In genomic region chr15:52256366-52256765, GRCh38 we compare ENCODE assay signal across 8 cellular contexts. TPM values are rescaled to one million over a fixed set of nuclear protein-coding genes. Genes with fewer than 3 reads are reported as not detected.
DNase-seq lines count a peak whose midpoint lies in the region; ATAC-seq and TF ChIP-seq lines count a peak whose summit lies in the region.

No MANE protein-coding gene starts in this region.

- POLR2A ChIA-PET in naive thymus-derived CD8-positive, alpha-beta T cell (lab: Charles Lee), result interaction anchor here (0.6 to 1.9 kb wide), 4 partner anchors 18 to 478 kb away, joined by 3 to 6 read pairs (median 4); no protein-coding TSS in a partner anchor

- H3K36me3 ChIP-seq in OCI-LY3 (replicated peaks; ENCODE audit: low read depth, low read length), result no peaks in the 10 kb centered on the region

- DNase-seq in DMS153 treated with DMSO at 0.1 percent for 48 hours (lab: John Stamatoyannopoulos, UW; ENCODE audit: unreplicated experiment) (peak; percentile 33), activated T-cell treated with anti-CD3 and anti-CD28 coated beads for 24 hours (ENCODE audit: low read depth) (peak; percentile 61), epithelial cell of prostate (ENCODE audit: low read depth, low spot score) (no peak)
- DNase-seq in naive thymus-derived CD8-positive, alpha-beta T cell, result peak; percentile 39 to 84 (median 70)

- peak overlapping the region in 9 of 10 donors; percentile 29 to 72 (median 41) for H3K27ac Mint-ChIP-seq in naive thymus-derived CD8-positive, alpha-beta T cell
- H3K27ac Mint-ChIP-seq in stimulated activated memory B cell treated with anti-CD40 and anti-IgM and Interleukin-4, amounts not matched to agents 10 μg/mL and 1 μg/mL and 100 μg/mL, for 72 hours, result peak overlapping the region; percentile 73

- H3K27me3 Mint-ChIP-seq in naive thymus-derived CD8-positive, alpha-beta T cell, result no peaks in the 10 kb centered on the region
- H3K27me3 Mint-ChIP-seq in stimulated activated memory B cell treated with anti-CD40 and anti-IgM and Interleukin-4, amounts not matched to agents 10 μg/mL and 1 μg/mL and 100 μg/mL, for 72 hours, result no peaks in the 10 kb centered on the region

- H3K4me3 ChIP-seq in OCI-LY3 (ENCODE audit: low read length), result peak overlapping the region; percentile 47

- ATAC-seq in HG03432 (IDR thresholded peaks at IDR 0.05; ENCODE audit: unreplicated experiment) (peak; percentile 46), GM19035 (IDR thresholded peaks at IDR 0.05; ENCODE audit: unreplicated experiment) (no peak)
- ATAC-seq in naive thymus-derived CD8-positive, alpha-beta T cell, result peak; percentile 75 to 80
- peak; percentile 65 for ATAC-seq in stimulated activated memory B cell treated with anti-CD40 and anti-IgM and Interleukin-4, amounts not matched to agents 10 μg/mL and 1 μg/mL and 100 μg/mL, for 72 hours

- peak overlapping the region; percentile 66 to 88 (median 72) for H3K4me3 Mint-ChIP-seq in naive thymus-derived CD8-positive, alpha-beta T cell
- peak overlapping the region; percentile 3 for H3K4me3 Mint-ChIP-seq in stimulated activated memory B cell treated with anti-CD40 and anti-IgM and Interleukin-4, amounts not matched to agents 10 μg/mL and 1 μg/mL and 100 μg/mL, for 72 hours

- H3K9me3 Mint-ChIP-seq in naive thymus-derived CD8-positive, alpha-beta T cell, result no peaks in the 10 kb centered on the region
- no peaks in the 10 kb centered on the region for H3K9me3 Mint-ChIP-seq in stimulated activated memory B cell treated with anti-CD40 and anti-IgM and Interleukin-4, amounts not matched to agents 10 μg/mL and 1 μg/mL and 100 μg/mL, for 72 hours

- peaks cover 79% of the 10 kb centered on the region for H3K4me1 ChIP-seq in OCI-LY3 (ENCODE audit: low read length)

- H3K9ac ChIP-seq in OCI-LY3 (ENCODE audit: low read length), result peak overlapping the region; percentile 61

- H3K4me2 ChIP-seq in OCI-LY3 (ENCODE audit: low read length), result peak overlapping the region; percentile 64

- no peaks in the 10 kb centered on the region for H4K20me1 ChIP-seq in OCI-LY3 (ENCODE audit: insufficient read depth, low read length)

- peak overlapping the region; percentile 67 for H2AFZ ChIP-seq in OCI-LY3 (ENCODE audit: low read depth, low read length)

- no peaks in the 10 kb centered on the region for H3K79me2 ChIP-seq in OCI-LY3 (ENCODE audit: low read length)

- no peaks in the 10 kb centered on the region for H3K27me3 ChIP-seq in OCI-LY3 (ENCODE audit: low read depth, low read length)

- no peaks in the 10 kb centered on the region for H3K36me3 Mint-ChIP-seq in naive thymus-derived CD8-positive, alpha-beta T cell
- no peaks in the 10 kb centered on the region for H3K36me3 Mint-ChIP-seq in stimulated activated memory B cell treated with anti-CD40 and anti-IgM and Interleukin-4, amounts not matched to agents 10 μg/mL and 1 μg/mL and 100 μg/mL, for 72 hours

- H3K9me3 ChIP-seq in OCI-LY3 (ENCODE audit: insufficient read depth, low read length), result no peaks in the 10 kb centered on the region

- H3K27ac ChIP-seq in OCI-LY3 (ENCODE audit: low read length) (peak overlapping the region; percentile 66), epithelial cell of prostate (peak overlapping the region; percentile 5)

- peaks cover 7 to 40% (median 15%) of the 10 kb centered on the region in 4 donors for H3K4me1 Mint-ChIP-seq in naive thymus-derived CD8-positive, alpha-beta T cell
- H3K4me1 Mint-ChIP-seq in stimulated activated memory B cell treated with anti-CD40 and anti-IgM and Interleukin-4, amounts not matched to agents 10 μg/mL and 1 μg/mL and 100 μg/mL, for 72 hours, result peaks cover 46% of the 10 kb centered on the region

- peak; percentile 76 for TF ChIP-seq CTCF in OCI-LY3 (IDR thresholded peaks at IDR 0.05; ENCODE audit: low read depth, low read length)

RNA-seq across cellular contexts. Expression of gene MYO5C, which starts 39.2 kb away (rescaled TPM):
- under 1 TPM; 0.10 to 0.19 TPM for total RNA-seq in naive thymus-derived CD8-positive, alpha-beta T cell
- under 1 TPM; 0.13 to 0.51 (median 0.22) TPM for polyA plus RNA-seq in naive thymus-derived CD8-positive, alpha-beta T cell
